Comparison of ENCODE assay signal across 8 cellular contexts in the genomic region with DNA sequence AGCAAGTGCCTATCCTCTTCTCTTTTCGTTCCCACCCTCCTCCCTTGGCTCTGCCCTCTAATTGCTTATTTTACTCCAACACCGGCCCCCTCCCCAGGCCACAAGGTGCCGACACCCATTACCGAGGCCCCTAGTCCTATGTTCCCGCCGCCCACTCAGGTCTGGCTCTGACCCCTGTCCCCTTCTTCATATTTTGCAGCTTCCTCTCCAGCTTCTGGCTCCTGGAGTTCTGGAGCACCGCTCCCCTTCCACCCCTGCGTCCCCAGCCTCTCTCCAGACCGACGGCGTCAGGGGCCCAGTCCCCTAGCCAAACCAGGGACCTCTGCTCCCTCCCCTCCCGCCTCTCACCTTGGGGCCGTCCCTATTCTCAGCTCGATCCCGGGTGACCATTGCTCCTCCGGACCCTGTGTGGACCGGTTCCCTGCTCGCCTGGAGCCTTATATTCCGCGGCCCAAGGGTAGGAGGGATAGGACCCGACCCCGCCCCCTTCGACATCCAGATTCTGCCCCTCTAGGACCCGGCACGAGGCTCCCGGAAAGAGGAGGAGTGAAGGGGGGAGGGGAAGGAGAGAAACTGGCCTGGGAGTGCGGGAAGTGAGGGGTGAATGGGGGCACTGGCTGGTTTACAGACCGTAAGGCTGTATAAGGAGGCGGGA. TPM values are rescaled to one million over a fixed set of nuclear protein-coding genes. Genes with fewer than 3 reads are reported as not detected.
DNase-seq lines count a peak whose midpoint lies in the region; ATAC-seq and FAIRE-seq lines count a peak whose summit lies in the region.

HES7 (minus strand) TSS at position 412 of the 655 bp plus-strand sequence; CDS start at position 390, 22 bp downstream.

- H3K4me1 Mint-ChIP-seq in activated naive CD4-positive, alpha-beta T cell treated with anti-CD3 and anti-CD28 coated beads, Interleukin-2, amount 50 U/mL, for 24 hours, result peaks cover 66% of the 10 kb centered on the region

- H3K36me3 ChIP-seq in small intestine (ENCODE audit: control insufficient read depth in 2 of 2, insufficient read depth in 2 of 2, low read length in 2 of 2), result no peaks in the 10 kb centered on the region

- peak within 1 kb of the TSS; percentile 100 for H3K27ac Mint-ChIP-seq in activated naive CD4-positive, alpha-beta T cell treated with anti-CD3 and anti-CD28 coated beads, Interleukin-2, amount 50 U/mL, for 24 hours

- H3K36me3 Mint-ChIP-seq in activated naive CD4-positive, alpha-beta T cell treated with anti-CD3 and anti-CD28 coated beads, Interleukin-2, amount 50 U/mL, for 24 hours, result peaks cover 3% of the 10 kb centered on the region

- H3K4me3 Mint-ChIP-seq in activated naive CD4-positive, alpha-beta T cell treated with anti-CD3 and anti-CD28 coated beads, Interleukin-2, amount 50 U/mL, for 24 hours, result peak within 1 kb of the TSS; percentile 93

- WGBS in small intestine, 3 donors, result 1% methylated on average over 29 of the region's 29 CpGs

- no peak for ATAC-seq in HG02885 (IDR thresholded peaks at IDR 0.05; ENCODE audit: poor library complexity, unreplicated experiment)
- ATAC-seq in GM21423 (IDR thresholded peaks at IDR 0.05; ENCODE audit: unreplicated experiment), result no peak
- no peak for ATAC-seq in GM18861 (IDR thresholded peaks at IDR 0.05; ENCODE audit: unreplicated experiment)

- no peaks in the 10 kb centered on the region for H3K9me3 ChIP-seq in small intestine (ENCODE audit: control insufficient read depth, low read depth)

- H3K4me1 ChIP-seq in small intestine (ENCODE audit: control insufficient read depth in 2 of 2, insufficient read depth in 1 of 2, low read depth in 1 of 2, low read length in 1 of 2), result peaks cover 16 to 20% of the 10 kb centered on the region in 2 donors

- no peak for FAIRE-seq in small intestine (lab: Jason Lieb, UNC)

- DNase-seq in activated naive CD4-positive, alpha-beta T cell (lab: John Stamatoyannopoulos, UW), result no peak
- DNase-seq in SK-N-DZ (ENCODE audit: low spot score) (peak; percentile 54), foreskin melanocyte (peak; percentile 56), small intestine (no peak)

- no peaks in the 10 kb centered on the region for H3K9me3 Mint-ChIP-seq in activated naive CD4-positive, alpha-beta T cell treated with anti-CD3 and anti-CD28 coated beads, Interleukin-2, amount 50 U/mL, for 24 hours

- H3K27me3 ChIP-seq in small intestine (ENCODE audit: control insufficient read depth in 2 of 2, insufficient read depth in 2 of 2, low read length in 2 of 2), result peaks cover 5 to 7% of the 10 kb centered on the region in 2 donors

- peak within 1 kb of the TSS in 1 of 2 donors; percentile 20 for H3K27ac ChIP-seq in small intestine (ENCODE audit: low read depth in 1 of 2, low read length in 1 of 2)

- H3K27me3 Mint-ChIP-seq in activated naive CD4-positive, alpha-beta T cell treated with anti-CD3 and anti-CD28 coated beads, Interleukin-2, amount 50 U/mL, for 24 hours, result peaks cover 17% of the 10 kb centered on the region

- H3K4me3 ChIP-seq in small intestine (ENCODE audit: low read depth in 1 of 2, low read length in 2 of 2), result peak within 1 kb of the TSS; percentile 8 to 34

RNA-seq across cellular contexts. Expression of gene HES7, which starts in this region (rescaled TPM):
- polyA plus RNA-seq in SK-N-DZ (2014; cell fraction: cytosol; rRNA removed), result 2.8 and 5.1 TPM in 2 replicates
- 3.8 and 5.2 TPM in 2 replicates for polyA plus RNA-seq in SK-N-DZ (2014; cell fraction: nucleus; rRNA removed)
- under 1 TPM in 1 of 3 donors, not detected in 2; 0.06 TPM for polyA plus RNA-seq in small intestine

Comparison
In these comparisons a context has a peak if more than half of its experiments do, and no peak if none do; other contexts are left out.
1. DNase-seq: peak in SK-N-DZ (single experiment) and foreskin melanocyte (single experiment); none in activated naive CD4-positive, alpha-beta T cell (0 of 4) and small intestine (single experiment).